In genomic region chr11:113181094-113181493, GRCh38 we compare ENCODE assay signal across 19 cellular contexts.
DNase-seq lines count a peak whose midpoint lies in the region; ATAC-seq and TF ChIP-seq lines count a peak whose summit lies in the region.
"Had no signal": no experiment of that assay in that cellular context is flagged by ENCODE, and none has a peak within 500 bp of the region (broad histone marks: within the 10 kb centered on the region; RNA-seq: fewer than 3 reads in every experiment).

No MANE protein-coding gene starts in this region.

- no peak overlapping the region for H4K8ac ChIP-seq in neuronal stem cell (ENCODE audit: low read depth, low read length)

- peak overlapping the region; percentile 42 for H2AK5ac ChIP-seq in neuronal stem cell (ENCODE audit: low read depth, low read length)

- CTCF ChIA-PET in T-cell (lab: Charles Lee), result no interaction called here

- no peaks in the 10 kb centered on the region for H3K36me3 ChIP-seq in right atrium auricular region
- H3K36me3 ChIP-seq in heart right ventricle, result no peaks in the 10 kb centered on the region
- no peaks in the 10 kb centered on the region for H3K36me3 ChIP-seq in neuronal stem cell (replicated peaks in 1 of 2; ENCODE audit: control insufficient read depth in 2 of 2, insufficient read depth in 2 of 2, low read length in 2 of 2)
- H3K36me3 ChIP-seq: BLaER1, HAP-1 had no signal

- peaks cover 16% of the 10 kb centered on the region in 2 donors for H3K27me3 Mint-ChIP-seq in T-cell

- H3K4me1 Mint-ChIP-seq in T-cell, result no peaks in the 10 kb centered on the region
- H3K4me1 Mint-ChIP-seq: B cell; CD4-positive, CD25-positive, alpha-beta regulatory T cell had no signal

- H3K4ac ChIP-seq in neuronal stem cell (ENCODE audit: low read length), result no peak overlapping the region

- H3K27ac ChIP-seq in right atrium auricular region, result no peak overlapping the region
- H3K27ac ChIP-seq in heart right ventricle, result no peak overlapping the region
- no peak overlapping the region for H3K27ac ChIP-seq in neuronal stem cell (replicated peaks; ENCODE audit: low read length)
- H3K27ac ChIP-seq: 22Rv1, BLaER1, C4-2B had no signal

- H3K27ac Mint-ChIP-seq in T-cell, result no peak overlapping the region
- H3K27ac Mint-ChIP-seq: B cell; CD8-positive, alpha-beta T cell; HFFc6 had no signal

- 89 to 95% methylated on average over 5 of the region's 5 CpGs for WGBS in heart right ventricle, 2 donors
- no CpG with 5 or more reads among the region's 5 CpGs for WGBS in neuronal stem cell (ENCODE audit: extremely low coverage in 2 of 2, insufficient read length in 2 of 2, insufficient replicate concordance in 1 of 2), 2 donors

- H3K4me2 ChIP-seq in neuronal stem cell (ENCODE audit: insufficient read depth, low read length, poor library complexity, severe bottlenecking), result no peak overlapping the region
- H3K4me2 ChIP-seq: BLaER1 had no signal

- H3K4me3 ChIP-seq in right atrium auricular region, result no peak overlapping the region
- H3K4me3 ChIP-seq in heart right ventricle, result no peak overlapping the region
- H3K4me3 ChIP-seq in neuronal stem cell (ENCODE audit: low read length in 2 of 2), result no peak overlapping the region
- H3K4me3 ChIP-seq: BLaER1, HAP-1 had no signal

- H3K27me3 ChIP-seq in right atrium auricular region (no peaks in the 10 kb centered on the region), heart right ventricle (peaks cover 0 to 11% (median 0%) of the 10 kb centered on the region in 7 donors), neuronal stem cell (ENCODE audit: control insufficient read depth in 3 of 3, insufficient read depth in 3 of 3, low read depth in 1 of 3, low read length in 3 of 3) (peaks cover 0 to 43% (median 0%) of the 10 kb centered on the region in 3 experiments)
- H3K27me3 ChIP-seq: BLaER1 had no signal

- H2BK5ac ChIP-seq in neuronal stem cell (ENCODE audit: low read length), result no peak overlapping the region

- no peaks in the 10 kb centered on the region for H3K9me3 ChIP-seq in right atrium auricular region
- H3K9me3 ChIP-seq in heart right ventricle, result no peaks in the 10 kb centered on the region
- no peaks in the 10 kb centered on the region for H3K9me3 ChIP-seq in neuronal stem cell (replicated peaks in 1 of 2; ENCODE audit: control insufficient read depth in 2 of 2, insufficient read depth in 1 of 2, low read depth in 1 of 2, low read length in 2 of 2)
- H3K9me3 ChIP-seq: BLaER1, Caco-2, HAP-1 had no signal

- H2BK15ac ChIP-seq in neuronal stem cell (ENCODE audit: low read length), result no peak overlapping the region

- H3K9ac ChIP-seq in neuronal stem cell (ENCODE audit: low read depth, low read length, poor library complexity), result no peak overlapping the region
- H3K9ac ChIP-seq: BLaER1 had no signal

- no peak overlapping the region for H2AFZ ChIP-seq in neuronal stem cell (ENCODE audit: low read length)

- H3K36me3 Mint-ChIP-seq in T-cell, result no peaks in the 10 kb centered on the region
- H3K36me3 Mint-ChIP-seq: CD4-positive, CD25-positive, alpha-beta regulatory T cell; CD8-positive, alpha-beta T cell had no signal

- POLR2A ChIA-PET in T-cell (lab: Charles Lee), result no interaction called here

- intact Hi-C loops in heart right ventricle (cut with DNase I), result no loop called here

- H3K18ac ChIP-seq in neuronal stem cell (ENCODE audit: low read length), result peak overlapping the region; percentile 60

- H2BK120ac ChIP-seq in neuronal stem cell (ENCODE audit: low read depth, low read length), result no peak overlapping the region

- peaks cover 0 to 26% of the 10 kb centered on the region in 2 donors for H3K4me1 ChIP-seq in right atrium auricular region
- H3K4me1 ChIP-seq in heart right ventricle, result peaks cover 4 to 55% (median 20%) of the 10 kb centered on the region in 9 donors
- peaks cover 0 to 18% of the 10 kb centered on the region in 2 donors for H3K4me1 ChIP-seq in neuronal stem cell (ENCODE audit: control insufficient read depth in 2 of 2, insufficient read depth in 1 of 2, low read depth in 1 of 2, low read length in 2 of 2)
- H3K4me1 ChIP-seq: BLaER1, Caco-2, HAP-1 had no signal

- no peak overlapping the region for H2BK12ac ChIP-seq in neuronal stem cell (ENCODE audit: low read length)

- no peaks in the 10 kb centered on the region for H3K9me3 Mint-ChIP-seq in T-cell
- H3K9me3 Mint-ChIP-seq: CD4-positive, CD25-positive, alpha-beta regulatory T cell; CD8-positive, alpha-beta T cell had no signal

- no peak overlapping the region for H4K91ac ChIP-seq in neuronal stem cell (ENCODE audit: low read depth, low read length, poor library complexity)

- no peak overlapping the region for H3K14ac ChIP-seq in neuronal stem cell (ENCODE audit: low read length)

- peak; percentile 21 for DNase-seq in right atrium auricular region (ENCODE audit: low spot score)
- no peak for DNase-seq in heart right ventricle
- DNase-seq in myocyte (ENCODE audit: low read depth), result peak; percentile 84
- no peak for DNase-seq in neuronal stem cell (ENCODE audit: low spot score)
- no peak for DNase-seq in medulla oblongata (ENCODE audit: extremely low spot score)
- no peak for DNase-seq in T-cell
- DNase-seq in NCI-H2081 treated with DMSO at 0.1 percent for 48 hours (lab: John Stamatoyannopoulos, UW), result no peak
- DNase-seq: Caco-2; CD4-positive, CD25-positive, alpha-beta regulatory T cell; CD8-positive, alpha-beta T cell; DMS153; DND-41; GOT3; HFFc6 had no signal

- TF ChIP-seq CTCF in right atrium auricular region (IDR thresholded peaks at IDR 0.05) (no peak), heart right ventricle (IDR thresholded peaks at IDR 0.05) (no peak)

- H3K79me1 ChIP-seq in neuronal stem cell (ENCODE audit: low read depth, low read length), result no peaks in the 10 kb centered on the region

- H3K4me3 Mint-ChIP-seq in T-cell, result no peak overlapping the region
- H3K4me3 Mint-ChIP-seq: B cell; CD4-positive, CD25-positive, alpha-beta regulatory T cell; CD8-positive, alpha-beta T cell; HFFc6 had no signal

- no peak overlapping the region for H3K23ac ChIP-seq in neuronal stem cell (ENCODE audit: low read depth, low read length, poor library complexity)

- ATAC-seq in heart right ventricle, result no peak
- no peak for ATAC-seq in T-cell (replicated peaks in 1 of 4)
- ATAC-seq: CD8-positive, alpha-beta T cell had no signal

Comparison
In these comparisons a context has a peak if more than half of its experiments do, and no peak if none do; other contexts are left out.
1. DNase-seq: peak in right atrium auricular region (single experiment) and myocyte (single experiment); none in heart right ventricle (0 of 2), neuronal stem cell (single experiment), medulla oblongata (single experiment), T-cell (0 of 34) and NCI-H2081 treated with DMSO at 0.1 percent for 48 hours (single experiment).